1 cellular context compared by ENCODE assay signal in the genomic region with DNA sequence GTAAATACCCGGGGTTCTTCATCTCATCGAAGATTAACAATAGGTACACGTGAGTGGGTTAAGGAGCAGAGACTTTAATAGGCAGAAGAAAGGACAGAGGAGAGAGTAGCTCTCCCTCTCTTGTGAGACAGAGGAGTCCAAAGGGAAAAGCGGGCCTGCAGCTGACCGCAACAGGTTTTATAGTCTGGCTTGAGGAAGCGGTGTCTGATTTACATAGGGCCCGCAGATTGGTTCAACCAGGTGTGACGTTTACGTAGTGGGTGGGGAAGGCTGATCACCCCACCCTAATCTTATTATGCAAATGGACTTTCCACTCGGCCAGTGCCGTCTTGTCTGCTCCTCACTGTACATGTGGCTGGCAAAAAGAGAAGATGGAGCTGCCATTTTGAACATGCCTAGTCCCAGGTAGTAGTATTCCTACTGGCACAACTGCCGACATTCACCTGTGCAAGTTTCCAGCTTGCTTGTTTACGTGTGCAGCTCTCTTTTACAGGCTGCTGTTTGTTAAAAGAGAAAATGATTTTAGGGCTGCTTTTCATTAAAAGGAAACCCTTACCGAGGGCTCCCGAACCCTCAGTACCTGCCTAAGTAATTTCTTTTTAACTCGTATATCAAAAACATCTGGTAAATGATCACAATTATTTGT.
TF ChIP-seq lines count a peak whose summit lies in the region.

No MANE protein-coding gene starts in this region.

TF ChIP-seq in SK-N-SH treated with all-trans-retinoic acid at 6 μM for 48 hours, 23 proteins besides CTCF, POLR2A, EP300 and RAD21 (continued from another document):
- TF ChIP-seq, protein P1, sequence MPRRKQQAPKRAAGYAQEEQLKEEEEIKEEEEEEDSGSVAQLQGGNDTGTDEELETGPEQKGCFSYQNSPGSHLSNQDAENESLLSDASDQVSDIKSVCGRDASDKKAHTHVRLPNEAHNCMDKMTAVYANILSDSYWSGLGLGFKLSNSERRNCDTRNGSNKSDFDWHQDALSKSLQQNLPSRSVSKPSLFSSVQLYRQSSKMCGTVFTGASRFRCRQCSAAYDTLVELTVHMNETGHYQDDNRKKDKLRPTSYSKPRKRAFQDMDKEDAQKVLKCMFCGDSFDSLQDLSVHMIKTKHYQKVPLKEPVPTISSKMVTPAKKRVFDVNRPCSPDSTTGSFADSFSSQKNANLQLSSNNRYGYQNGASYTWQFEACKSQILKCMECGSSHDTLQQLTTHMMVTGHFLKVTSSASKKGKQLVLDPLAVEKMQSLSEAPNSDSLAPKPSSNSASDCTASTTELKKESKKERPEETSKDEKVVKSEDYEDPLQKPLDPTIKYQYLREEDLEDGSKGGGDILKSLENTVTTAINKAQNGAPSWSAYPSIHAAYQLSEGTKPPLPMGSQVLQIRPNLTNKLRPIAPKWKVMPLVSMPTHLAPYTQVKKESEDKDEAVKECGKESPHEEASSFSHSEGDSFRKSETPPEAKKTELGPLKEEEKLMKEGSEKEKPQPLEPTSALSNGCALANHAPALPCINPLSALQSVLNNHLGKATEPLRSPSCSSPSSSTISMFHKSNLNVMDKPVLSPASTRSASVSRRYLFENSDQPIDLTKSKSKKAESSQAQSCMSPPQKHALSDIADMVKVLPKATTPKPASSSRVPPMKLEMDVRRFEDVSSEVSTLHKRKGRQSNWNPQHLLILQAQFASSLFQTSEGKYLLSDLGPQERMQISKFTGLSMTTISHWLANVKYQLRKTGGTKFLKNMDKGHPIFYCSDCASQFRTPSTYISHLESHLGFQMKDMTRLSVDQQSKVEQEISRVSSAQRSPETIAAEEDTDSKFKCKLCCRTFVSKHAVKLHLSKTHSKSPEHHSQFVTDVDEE (CRISPR knock-in tag; IDR thresholded peaks at IDR 0.05): no peak
